ENCODE assay signal across 15 cellular contexts in the genomic region with DNA sequence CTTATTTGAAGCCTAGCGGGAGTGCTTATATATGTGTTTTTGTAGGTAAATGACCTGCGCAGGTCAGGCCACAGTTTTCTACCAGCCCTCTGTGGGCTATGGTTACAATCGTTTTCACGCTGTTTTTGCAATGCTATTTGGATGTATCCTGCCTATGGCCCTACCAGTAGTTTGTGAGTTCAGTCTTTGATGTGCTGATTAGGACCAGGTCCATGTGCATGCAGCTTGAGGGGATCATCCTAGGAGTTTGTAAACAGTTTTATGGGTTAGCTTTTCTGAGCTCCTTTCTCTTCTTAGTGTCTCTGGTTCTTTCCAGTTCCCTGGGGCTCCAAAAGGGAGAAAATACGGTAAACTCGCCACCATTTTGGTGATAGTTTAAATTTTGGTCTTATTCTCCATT.
A peak's percentile ranks its signal among the peaks of the same experiment; 100 is the strongest.
DNase-seq lines count a peak whose midpoint lies in the region; ATAC-seq and TF ChIP-seq lines count a peak whose summit lies in the region.
"Had no signal": no experiment of that assay in that cellular context is flagged by ENCODE, and none has a peak within 500 bp of the region (broad histone marks: within the 10 kb centered on the region; RNA-seq: fewer than 3 reads in every experiment).

No MANE protein-coding gene starts in this region.

- no peak for TF ChIP-seq EP300 in esophagus muscularis mucosa (IDR thresholded peaks at IDR 0.05)

- TF ChIP-seq CTCF in GM23338 (conservative IDR thresholded peaks at IDR 0.05; ENCODE audit: low read depth in 2 of 2) = no peak
- no peak for TF ChIP-seq CTCF in esophagus muscularis mucosa (IDR thresholded peaks at IDR 0.05)

- no peak overlapping the region for H2AFZ ChIP-seq in GM23338

- H3K27ac ChIP-seq in GM23338 (ENCODE audit: low read depth) (0 out of 2 replicates have a peak overlapping the region, but pooled peaks have one; percentile 34), HUES64 (ENCODE audit: low read depth, low read length) (peak overlapping the region; percentile 56; the same call in 1 of the 2 replicates), esophagus muscularis mucosa (replicated peaks in 1 of 4) (no peak overlapping the region)
- H3K27ac ChIP-seq: BLaER1 had no signal

- peaks cover 42% of the 10 kb centered on the region for H3K36me3 Mint-ChIP-seq in GM23338 (ENCODE audit: low read depth)

- no peaks in the 10 kb centered on the region for H3F3A ChIP-seq in GM23338 (replicated peaks; ENCODE audit: low read depth)

- H3K9me2 ChIP-seq in GM23338 (ENCODE audit: insufficient read depth) = no peaks in the 10 kb centered on the region

- H3K4me1 Mint-ChIP-seq in GM23338 = peaks cover 31% of the 10 kb centered on the region

- intact Hi-C loops in esophagus muscularis mucosa (cut with DNase I) = no loop called here

- 46% methylated on average over 6 of the region's 6 CpGs for WGBS in HUES64
- WGBS in esophagus muscularis mucosa = 83% methylated on average over 6 of the region's 6 CpGs

- no peaks in the 10 kb centered on the region for H3K36me3 ChIP-seq in GM23338 (ENCODE audit: insufficient read depth)
- H3K36me3 ChIP-seq in HUES64 (ENCODE audit: insufficient read depth, low read length) = peaks cover 37% of the 10 kb centered on the region
- peaks cover 0 to 21% (median 0%) of the 10 kb centered on the region in 4 donors for H3K36me3 ChIP-seq in esophagus muscularis mucosa

- H3K9ac ChIP-seq in HUES64 (ENCODE audit: low read depth, low read length) = no peak overlapping the region
- H3K9ac ChIP-seq: BLaER1 had no signal

- no peaks in the 10 kb centered on the region for H4K20me1 ChIP-seq in GM23338 (replicated peaks; ENCODE audit: insufficient read depth)

- H3K27me3 ChIP-seq in GM23338 (ENCODE audit: insufficient read depth) (no peaks in the 10 kb centered on the region), HUES64 (ENCODE audit: insufficient read depth, low read length) (no peaks in the 10 kb centered on the region), esophagus muscularis mucosa (no peaks in the 10 kb centered on the region)
- H3K27me3 ChIP-seq: BLaER1 had no signal

- no peak overlapping the region for H3K4me3 ChIP-seq in GM23338
- H3K4me3 ChIP-seq in HUES64 (ENCODE audit: low read length) = no peak overlapping the region
- no peak overlapping the region for H3K4me3 ChIP-seq in esophagus muscularis mucosa
- H3K4me3 ChIP-seq: BLaER1 had no signal

- H3K4me1 ChIP-seq in GM23338 (ENCODE audit: insufficient read depth) = peaks cover 21% of the 10 kb centered on the region
- peaks cover 27% of the 10 kb centered on the region for H3K4me1 ChIP-seq in HUES64 (ENCODE audit: insufficient read depth, low read length)
- peaks cover 0 to 14% (median 0%) of the 10 kb centered on the region in 4 donors for H3K4me1 ChIP-seq in esophagus muscularis mucosa

- no peak overlapping the region for H3K4me3 Mint-ChIP-seq in GM23338
- H3K4me3 Mint-ChIP-seq: HFFc6 had no signal

- DNase-seq in GM23338 (ENCODE audit: low spot score) = peak; percentile 31
- DNase-seq in esophagus muscularis mucosa (ENCODE audit: extremely low spot score) = peak; percentile 53
- DNase-seq in iPS-NIHi7 (ENCODE audit: extremely low spot score) = peak; percentile 49
- no peak for DNase-seq in NK-92 (lab: John Stamatoyannopoulos, UW; ENCODE audit: unreplicated experiment)
- DNase-seq in NCI-H748 (lab: John Stamatoyannopoulos, UW; ENCODE audit: unreplicated experiment) = no peak
- DNase-seq in H4 (ENCODE audit: low spot score) = no peak
- DNase-seq in NCI-H1092 treated with DMSO at 0.1 percent for 48 hours (lab: John Stamatoyannopoulos, UW) = no peak
- DNase-seq: 8988T, AML-193, DMS53, HCEC 1CT, HFFc6, IMR-90 had no signal

- H3K27ac Mint-ChIP-seq in GM23338 = no peak overlapping the region
- H3K27ac Mint-ChIP-seq: HFFc6 had no signal

- ATAC-seq in GM23338 = peak; percentile 80

- no peaks in the 10 kb centered on the region; the same call in 1 of the 3 replicates for H3K9me3 Mint-ChIP-seq in GM23338
- H3K9me3 Mint-ChIP-seq: HFFc6 had no signal

- peaks cover 4% of the 10 kb centered on the region for H3K27me3 Mint-ChIP-seq in GM23338 (ENCODE audit: insufficient read depth, low read depth, poor library complexity)

- H3K4me2 ChIP-seq in GM23338 = peak overlapping the region; percentile 36
- H3K4me2 ChIP-seq: BLaER1 had no signal

- no peaks in the 10 kb centered on the region for H3K79me2 ChIP-seq in GM23338 (replicated peaks; ENCODE audit: insufficient read depth)

- TF ChIP-seq POLR2A in esophagus muscularis mucosa (IDR thresholded peaks at IDR 0.05; ENCODE audit: low read depth) = no peak

- H3K9me3 ChIP-seq in HUES64 (ENCODE audit: insufficient read depth, low read depth, low read length) (no peaks in the 10 kb centered on the region), esophagus muscularis mucosa (peaks cover 0 to 3% (median 0%) of the 10 kb centered on the region in 4 donors)

TF ChIP-seq in GM23338, 12 proteins besides CTCF, POLR2A, EP300 and RAD21 (continues in another document):
- TF ChIP-seq, protein P1, sequence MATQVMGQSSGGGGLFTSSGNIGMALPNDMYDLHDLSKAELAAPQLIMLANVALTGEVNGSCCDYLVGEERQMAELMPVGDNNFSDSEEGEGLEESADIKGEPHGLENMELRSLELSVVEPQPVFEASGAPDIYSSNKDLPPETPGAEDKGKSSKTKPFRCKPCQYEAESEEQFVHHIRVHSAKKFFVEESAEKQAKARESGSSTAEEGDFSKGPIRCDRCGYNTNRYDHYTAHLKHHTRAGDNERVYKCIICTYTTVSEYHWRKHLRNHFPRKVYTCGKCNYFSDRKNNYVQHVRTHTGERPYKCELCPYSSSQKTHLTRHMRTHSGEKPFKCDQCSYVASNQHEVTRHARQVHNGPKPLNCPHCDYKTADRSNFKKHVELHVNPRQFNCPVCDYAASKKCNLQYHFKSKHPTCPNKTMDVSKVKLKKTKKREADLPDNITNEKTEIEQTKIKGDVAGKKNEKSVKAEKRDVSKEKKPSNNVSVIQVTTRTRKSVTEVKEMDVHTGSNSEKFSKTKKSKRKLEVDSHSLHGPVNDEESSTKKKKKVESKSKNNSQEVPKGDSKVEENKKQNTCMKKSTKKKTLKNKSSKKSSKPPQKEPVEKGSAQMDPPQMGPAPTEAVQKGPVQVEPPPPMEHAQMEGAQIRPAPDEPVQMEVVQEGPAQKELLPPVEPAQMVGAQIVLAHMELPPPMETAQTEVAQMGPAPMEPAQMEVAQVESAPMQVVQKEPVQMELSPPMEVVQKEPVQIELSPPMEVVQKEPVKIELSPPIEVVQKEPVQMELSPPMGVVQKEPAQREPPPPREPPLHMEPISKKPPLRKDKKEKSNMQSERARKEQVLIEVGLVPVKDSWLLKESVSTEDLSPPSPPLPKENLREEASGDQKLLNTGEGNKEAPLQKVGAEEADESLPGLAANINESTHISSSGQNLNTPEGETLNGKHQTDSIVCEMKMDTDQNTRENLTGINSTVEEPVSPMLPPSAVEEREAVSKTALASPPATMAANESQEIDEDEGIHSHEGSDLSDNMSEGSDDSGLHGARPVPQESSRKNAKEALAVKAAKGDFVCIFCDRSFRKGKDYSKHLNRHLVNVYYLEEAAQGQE (IDR thresholded peaks at IDR 0.05; ENCODE audit: unreplicated experiment) = no peak
- TF ChIP-seq NANOG (IDR thresholded peaks at IDR 0.05; ENCODE audit: borderline replicate concordance) = no peak
- TF ChIP-seq ZNF114 (CRISPR knock-in tag; IDR thresholded peaks at IDR 0.05) = no peak
- TF ChIP-seq, protein P2, sequence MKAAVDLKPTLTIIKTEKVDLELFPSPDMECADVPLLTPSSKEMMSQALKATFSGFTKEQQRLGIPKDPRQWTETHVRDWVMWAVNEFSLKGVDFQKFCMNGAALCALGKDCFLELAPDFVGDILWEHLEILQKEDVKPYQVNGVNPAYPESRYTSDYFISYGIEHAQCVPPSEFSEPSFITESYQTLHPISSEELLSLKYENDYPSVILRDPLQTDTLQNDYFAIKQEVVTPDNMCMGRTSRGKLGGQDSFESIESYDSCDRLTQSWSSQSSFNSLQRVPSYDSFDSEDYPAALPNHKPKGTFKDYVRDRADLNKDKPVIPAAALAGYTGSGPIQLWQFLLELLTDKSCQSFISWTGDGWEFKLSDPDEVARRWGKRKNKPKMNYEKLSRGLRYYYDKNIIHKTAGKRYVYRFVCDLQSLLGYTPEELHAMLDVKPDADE (IDR thresholded peaks at IDR 0.05) = no peak
- no peak for TF ChIP-seq EZH2phosphoT487 (IDR thresholded peaks at IDR 0.05; ENCODE audit: unreplicated experiment)
- TF ChIP-seq ZNF331 (CRISPR knock-in tag; IDR thresholded peaks at IDR 0.05; ENCODE audit: low read depth) = no peak

Comparison
In these comparisons a context has a peak if more than half of its experiments do, and no peak if none do; other contexts are left out.
1. DNase-seq: peak in GM23338 (single experiment), esophagus muscularis mucosa (single experiment) and iPS-NIHi7 (single experiment); none in NK-92 (single experiment), NCI-H748 (single experiment), H4 (single experiment) and NCI-H1092 treated with DMSO at 0.1 percent for 48 hours (single experiment).
2. H3K27ac ChIP-seq: peak in GM23338 (single experiment) and HUES64 (single experiment); none in esophagus muscularis mucosa (0 of 4).